Comparison of ENCODE assay signal across 16 cellular contexts in genomic region chr6:137304020-137304780, GRCh38.
DNase-seq lines count a peak whose midpoint lies in the region; ATAC-seq and TF ChIP-seq lines count a peak whose summit lies in the region.
"Had no signal": no experiment of that assay in that cellular context is flagged by ENCODE, and none has a peak within 500 bp of the region (broad histone marks: within the 10 kb centered on the region; RNA-seq: fewer than 3 reads in every experiment).

No MANE protein-coding gene starts in this region.

- CTCF ChIA-PET in PC-9 (lab: Charles Lee) = no interaction called here
- CTCF ChIA-PET in CD4-positive, alpha-beta T cell (lab: Charles Lee) = interaction anchor here (1.0 kb wide), 1 partner anchor 10 kb away, joined by 4 read pairs; no protein-coding TSS in a partner anchor

- intact Hi-C loops in PC-9 (cut with micrococcal nuclease; ENCODE audit: unreplicated experiment) = no loop called here
- intact Hi-C loops in CD4-positive, alpha-beta T cell (cut with DNase I, micrococcal nuclease) = no loop called here

- ATAC-seq in stimulated activated naive CD8-positive, alpha-beta T cell treated with anti-CD3 and anti-CD28 coated beads, Interleukin-15, Interleukin-2, amounts not matched to agents 100 U/mL and 50 U/mL, for 24 hours = peak; percentile 61
- ATAC-seq in stimulated activated naive CD8-positive, alpha-beta T cell treated with anti-CD3 and anti-CD28 coated beads, Interleukin-15, amount 100 ng/mL, for 72 hours = no peak
- ATAC-seq in esophagus mucosa (peak; percentile 84), HG03139 (IDR thresholded peaks at IDR 0.05; ENCODE audit: unreplicated experiment) (no peak)
- no peak for ATAC-seq in CD4-positive, alpha-beta T cell (ENCODE audit: poor library complexity)
- ATAC-seq: A549; CD8-positive, alpha-beta T cell; HepG2 had no signal

- no peak overlapping the region for H3K27ac ChIP-seq in PC-9
- H3K27ac ChIP-seq in CD4-positive, alpha-beta T cell (ENCODE audit: low read depth, low read length) = no peak overlapping the region
- H3K27ac ChIP-seq: A549, C4-2B had no signal

- POLR2A ChIA-PET in PC-9 (lab: Charles Lee; ENCODE audit: unreplicated experiment) = no interaction called here
- POLR2A ChIA-PET in CD4-positive, alpha-beta T cell (lab: Charles Lee) = interaction anchor here (0.6 kb wide), 1 partner anchor 18 kb away, joined by 3 read pairs; no protein-coding TSS in a partner anchor

- H3K9me3 Mint-ChIP-seq in stimulated activated naive CD8-positive, alpha-beta T cell treated with anti-CD3 and anti-CD28 coated beads, Interleukin-15, amount 100 ng/mL, for 72 hours = peaks cover 0 to 5% of the 10 kb centered on the region in 2 donors
- no peaks in the 10 kb centered on the region for H3K9me3 Mint-ChIP-seq in CD4-positive, alpha-beta T cell
- H3K9me3 Mint-ChIP-seq: CD8-positive, alpha-beta T cell had no signal

- no peak overlapping the region for H3K4me3 ChIP-seq in PC-9
- H3K4me3 ChIP-seq: A549, HAP-1 had no signal

- H3K27me3 ChIP-seq in PC-9 (ENCODE audit: insufficient read depth, low read depth) = no peaks in the 10 kb centered on the region
- H3K27me3 ChIP-seq in CD4-positive, alpha-beta T cell (ENCODE audit: control insufficient read depth, insufficient read depth, low read length) = no peaks in the 10 kb centered on the region
- H3K27me3 ChIP-seq: BE2C had no signal

- DNase-seq in stimulated activated naive CD8-positive, alpha-beta T cell treated with anti-CD3 and anti-CD28 coated beads, Interleukin-15, Interleukin-2, amounts not matched to agents 100 U/mL and 50 U/mL, for 24 hours = no peak
- no peak for DNase-seq in stimulated activated naive CD8-positive, alpha-beta T cell treated with anti-CD3 and anti-CD28 coated beads, Interleukin-15, amount 100 ng/mL, for 72 hours
- DNase-seq in PC-9 (peak in 1 of 2 experiments; percentile 42), T-helper 1 cell (no peak)
- DNase-seq in CD4-positive, alpha-beta T cell = no peak
- DNase-seq: BE2C; CD8-positive, alpha-beta T cell; COR-L47; DND-41; GDM1 had no signal

- H3K4me1 ChIP-seq in PC-9 (replicated peaks; ENCODE audit: insufficient read depth) = peaks cover 14% of the 10 kb centered on the region

- 0 out of 2 replicates have a peak overlapping the region, but pooled peaks have one; percentile 1 for H3K4me2 ChIP-seq in PC-9
- H3K4me2 ChIP-seq: A549 had no signal

- H3K36me3 Mint-ChIP-seq in CD4-positive, alpha-beta T cell (ENCODE audit: low read depth) = no peaks in the 10 kb centered on the region
- H3K36me3 Mint-ChIP-seq: CD8-positive, alpha-beta T cell had no signal

- no TSS peak for BruUV-seq in PC-9 (replicated peaks; lab: Mats Ljungman, UMichigan)

- H3K27me3 Mint-ChIP-seq in stimulated activated naive CD8-positive, alpha-beta T cell treated with anti-CD3 and anti-CD28 coated beads, Interleukin-15, amount 100 ng/mL, for 72 hours = no peaks in the 10 kb centered on the region
- H3K27me3 Mint-ChIP-seq in CD4-positive, alpha-beta T cell = no peaks in the 10 kb centered on the region

- no peaks in the 10 kb centered on the region for H3K9me3 ChIP-seq in PC-9 (ENCODE audit: insufficient read depth, low read depth)
- H3K9me3 ChIP-seq in CD4-positive, alpha-beta T cell (ENCODE audit: control insufficient read depth, low read length) = no peaks in the 10 kb centered on the region
- H3K9me3 ChIP-seq: A549, BE2C, HAP-1 had no signal

- no peaks in the 10 kb centered on the region for H3K79me2 ChIP-seq in PC-9 (ENCODE audit: low read depth)

- H2AFZ ChIP-seq in PC-9 = no peak overlapping the region

- TF ChIP-seq CTCF in PC-9 (conservative IDR thresholded peaks at IDR 0.05) = no peak
- no peak for TF ChIP-seq CTCF in CD4-positive, alpha-beta T cell (IDR thresholded peaks at IDR 0.05)

- H3K4me1 Mint-ChIP-seq in stimulated activated naive CD8-positive, alpha-beta T cell treated with anti-CD3 and anti-CD28 coated beads, Interleukin-15, amount 100 ng/mL, for 72 hours = no peaks in the 10 kb centered on the region
- peaks cover 5% of the 10 kb centered on the region for H3K4me1 Mint-ChIP-seq in CD4-positive, alpha-beta T cell (ENCODE audit: low read depth)

- H3F3A ChIP-seq in PC-9 (ENCODE audit: insufficient read depth, low read depth) = no peaks in the 10 kb centered on the region

- H3K4me3 Mint-ChIP-seq in stimulated activated naive CD8-positive, alpha-beta T cell treated with anti-CD3 and anti-CD28 coated beads, Interleukin-15, amount 100 ng/mL, for 72 hours = no peak overlapping the region
- no peak overlapping the region for H3K4me3 Mint-ChIP-seq in CD4-positive, alpha-beta T cell
- H3K4me3 Mint-ChIP-seq: CD8-positive, alpha-beta T cell had no signal

- no peaks in the 10 kb centered on the region for H4K20me1 ChIP-seq in PC-9 (ENCODE audit: insufficient read depth)

- no peaks in the 10 kb centered on the region for H3K36me3 ChIP-seq in PC-9 (ENCODE audit: low read depth)
- H3K36me3 ChIP-seq: BE2C, HAP-1 had no signal

- H3K9me2 ChIP-seq in PC-9 (ENCODE audit: insufficient read depth) = no peaks in the 10 kb centered on the region

- H3K27ac Mint-ChIP-seq in stimulated activated naive CD8-positive, alpha-beta T cell treated with anti-CD3 and anti-CD28 coated beads, Interleukin-15, amount 100 ng/mL, for 72 hours = no peak overlapping the region
- H3K27ac Mint-ChIP-seq in CD4-positive, alpha-beta T cell = no peak overlapping the region
- H3K27ac Mint-ChIP-seq: CD8-positive, alpha-beta T cell had no signal

Comparison
In these comparisons a context has a peak if more than half of its experiments do, and no peak if none do; other contexts are left out.
1. ATAC-seq: peak in stimulated activated naive CD8-positive, alpha-beta T cell treated with anti-CD3 and anti-CD28 coated beads, Interleukin-15, Interleukin-2, amounts not matched to agents 100 U/mL and 50 U/mL, for 24 hours (single experiment) and esophagus mucosa (single experiment); none in stimulated activated naive CD8-positive, alpha-beta T cell treated with anti-CD3 and anti-CD28 coated beads, Interleukin-15, amount 100 ng/mL, for 72 hours (single experiment), HG03139 (single experiment) and CD4-positive, alpha-beta T cell (single experiment).